In the genomic region with DNA sequence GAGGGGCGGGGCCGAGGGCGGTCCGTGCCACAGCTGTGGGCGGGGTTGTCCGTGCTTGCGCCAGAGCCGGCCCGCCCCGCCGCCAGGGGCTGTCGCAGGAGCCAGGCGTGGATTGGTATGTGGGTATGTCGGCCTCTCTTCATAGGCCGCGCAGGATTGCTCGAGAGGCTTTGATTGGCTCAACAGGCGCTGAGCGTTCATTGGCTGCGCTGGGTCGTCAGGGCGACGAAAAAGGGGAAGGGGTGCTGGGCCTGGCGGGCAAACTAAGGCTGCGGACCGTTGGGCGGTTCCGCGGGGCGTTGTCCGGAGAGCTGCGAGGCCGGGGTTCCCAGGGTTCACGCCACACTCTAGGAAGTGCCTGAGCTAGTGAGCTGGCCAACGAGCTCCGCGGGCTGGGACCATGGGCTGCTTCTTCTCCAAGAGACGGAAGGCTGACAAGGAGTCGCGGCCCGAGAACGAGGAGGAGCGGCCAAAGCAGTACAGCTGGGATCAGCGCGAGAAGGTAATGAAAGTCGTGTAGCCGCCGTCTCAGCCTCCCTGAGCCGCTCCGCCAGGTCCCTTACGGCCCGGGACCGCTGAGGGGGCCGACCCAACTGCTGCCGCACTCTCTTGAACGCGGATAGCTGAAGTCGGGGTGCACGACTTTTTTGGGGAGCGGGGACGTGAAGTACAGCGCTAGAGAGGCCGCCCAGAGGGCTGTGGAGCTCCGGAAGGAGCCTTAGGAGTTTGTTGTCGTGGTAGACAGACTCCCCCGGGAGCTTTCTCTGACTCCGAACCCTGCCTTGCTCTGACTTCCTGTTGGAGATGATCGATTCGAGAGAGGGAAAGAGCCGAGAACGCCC, we compare ENCODE assay signal across 8 cellular contexts. TPM values are rescaled to one million over a fixed set of nuclear protein-coding genes. Genes with fewer than 3 reads are reported as not detected.
DNase-seq lines count a peak whose midpoint lies in the region; ATAC-seq and TF ChIP-seq lines count a peak whose summit lies in the region.

RP2 (plus strand) TSS at position 343 of the 842 bp plus-strand sequence; CDS start at position 401, 58 bp downstream.

- H3K4me1 ChIP-seq in endodermal cell (ENCODE audit: control insufficient read depth, insufficient read depth, low read length) (no peaks in the 10 kb centered on the region), mesenchymal stem cell (ENCODE audit: control insufficient read depth, insufficient read depth, low read depth, low read length) (peaks cover 5% of the 10 kb centered on the region)

- no peak within 1 kb of the TSS for H2BK5ac ChIP-seq in mesenchymal stem cell (ENCODE audit: low read depth, low read length, poor library complexity, severe bottlenecking)

- H4K91ac ChIP-seq in mesenchymal stem cell (ENCODE audit: low read length) = peak within 1 kb of the TSS; percentile 39

- peak; percentile 32 for TF ChIP-seq CTCF in endodermal cell (conservative IDR thresholded peaks at IDR 0.05)

- H2BK120ac ChIP-seq in mesenchymal stem cell (ENCODE audit: low read depth, low read length) = no peak within 1 kb of the TSS

- peak within 1 kb of the TSS in 1 of 2 experiments; percentile 35 for H3K14ac ChIP-seq in mesenchymal stem cell (ENCODE audit: low read length in 2 of 2)

- peaks cover 26% of the 10 kb centered on the region for H3K9me3 Mint-ChIP-seq in endodermal cell

- no peaks in the 10 kb centered on the region for H3K27me3 Mint-ChIP-seq in endodermal cell (ENCODE audit: insufficient read depth)

- no peaks in the 10 kb centered on the region for H3K9me3 ChIP-seq in endodermal cell (ENCODE audit: control insufficient read depth, low read length)
- H3K9me3 ChIP-seq in mesenchymal stem cell (ENCODE audit: control insufficient read depth, low read length) = no peaks in the 10 kb centered on the region

- H2BK15ac ChIP-seq in mesenchymal stem cell (ENCODE audit: low read depth, poor library complexity, severe bottlenecking) = peak within 1 kb of the TSS; percentile 73

- H3K9ac ChIP-seq in endodermal cell (ENCODE audit: extremely low read depth, low read length, poor library complexity, severe bottlenecking) (peak within 1 kb of the TSS; percentile 83), mesenchymal stem cell (ENCODE audit: low read length) (peak within 1 kb of the TSS; percentile 87)

- H3K79me1 ChIP-seq in mesenchymal stem cell (replicated peaks; ENCODE audit: low read length, poor library complexity, severe bottlenecking) = no peaks in the 10 kb centered on the region

- peak within 1 kb of the TSS; percentile 63 for H3K4me2 ChIP-seq in mesenchymal stem cell (ENCODE audit: low read length, poor library complexity, severe bottlenecking)

- H3K27me3 ChIP-seq in endodermal cell (ENCODE audit: control insufficient read depth, insufficient read depth, low read length, poor library complexity, severe bottlenecking) (no peaks in the 10 kb centered on the region), mesenchymal stem cell (ENCODE audit: control insufficient read depth in 1 of 2, insufficient read depth in 1 of 2, low read length in 2 of 2) (no peaks in the 10 kb centered on the region)

- ATAC-seq in GM21367 (IDR thresholded peaks at IDR 0.05; ENCODE audit: unreplicated experiment) = peak; percentile 89

- peak within 1 kb of the TSS in 1 of 2 experiments; percentile 75 for H3K4ac ChIP-seq in mesenchymal stem cell (ENCODE audit: low read depth in 1 of 2, low read length in 2 of 2)

- H3K4me3 Mint-ChIP-seq in endodermal cell = peak within 1 kb of the TSS; percentile 93

- H3K36me3 ChIP-seq in endodermal cell (ENCODE audit: control insufficient read depth, insufficient read depth, low read length) = no peaks in the 10 kb centered on the region
- H3K36me3 ChIP-seq in mesenchymal stem cell (ENCODE audit: control insufficient read depth in 1 of 2, insufficient read depth in 2 of 2, low read depth in 1 of 2, low read length in 2 of 2) = no peaks in the 10 kb centered on the region

- peak within 1 kb of the TSS; percentile 60 for H2AFZ ChIP-seq in mesenchymal stem cell (ENCODE audit: low read depth, low read length)

- H3K23ac ChIP-seq in mesenchymal stem cell (ENCODE audit: low read length in 2 of 2) = no peak within 1 kb of the TSS

- H3K36me3 Mint-ChIP-seq in endodermal cell (ENCODE audit: low read depth) = no peaks in the 10 kb centered on the region

- peak within 1 kb of the TSS; percentile 34 to 54 for H3K18ac ChIP-seq in mesenchymal stem cell (ENCODE audit: low read depth in 1 of 2, low read length in 2 of 2)

- peak within 1 kb of the TSS; percentile 64 for H4K8ac ChIP-seq in mesenchymal stem cell (ENCODE audit: low read length)

- H3K4me3 ChIP-seq in endodermal cell (ENCODE audit: low read length) (peak within 1 kb of the TSS; percentile 95), mesenchymal stem cell (ENCODE audit: insufficient read depth in 1 of 2, low read depth in 1 of 2, low read length in 2 of 2) (peak within 1 kb of the TSS; percentile 69 to 86)

- no peak within 1 kb of the TSS for H2AK5ac ChIP-seq in mesenchymal stem cell (ENCODE audit: low read length, severe bottlenecking)

- no peak within 1 kb of the TSS for H2BK12ac ChIP-seq in mesenchymal stem cell (ENCODE audit: low read length in 2 of 2)

- WGBS in endodermal cell (ENCODE audit: insufficient coverage in 1 of 2, insufficient read length in 1 of 2), 2 experiments = 0% methylated on average over 8 to 69 of the region's 71 CpGs
- WGBS in mesenchymal stem cell = under 1% methylated on average over 59 of the region's 71 CpGs

- no peaks in the 10 kb centered on the region for H3K4me1 Mint-ChIP-seq in endodermal cell

- DNase-seq in COLO829 (ENCODE audit: low spot score) (peak; percentile 78), HT1080 (ENCODE audit: low read depth) (peak; percentile 95), NOMO-1 treated with dmso at 0.1 percent for 144 hours (lab: John Stamatoyannopoulos, UW; ENCODE audit: unreplicated experiment) (peak; percentile 82), endodermal cell (peak; percentile 96), mesenchymal stem cell (peak; percentile 97)
- peak; percentile 49 for DNase-seq in activated CD8-positive, alpha-beta memory T cell treated with anti-CD3 and anti-CD28 coated beads, Interleukin-2, amount 50 U/mL, for 1 hour (ENCODE audit: extremely low read depth)
- peak; percentile 64 for DNase-seq in stimulated activated CD8-positive, alpha-beta memory T cell treated with anti-CD3 and anti-CD28 coated beads, Interleukin-12 subunit alpha, Interleukin-12 subunit beta, amount 100 ng/mL, for 24 hours (ENCODE audit: extremely low read depth)

- H3K27ac ChIP-seq in endodermal cell (ENCODE audit: low read depth, low read length) (peak within 1 kb of the TSS; percentile 66), mesenchymal stem cell (ENCODE audit: low read length, poor library complexity, severe bottlenecking) (peak within 1 kb of the TSS; percentile 91)

- H3K27ac Mint-ChIP-seq in endodermal cell = peak within 1 kb of the TSS; percentile 97

RNA-seq across cellular contexts. Expression of gene RP2, which starts in this region (rescaled TPM):
- 8.6 and 10.2 TPM in 2 replicates for total RNA-seq in HT1080 (2014; rRNA removed; shearing (Covaris generic))
- 10.2 and 12.1 TPM in 2 replicates for polyA plus RNA-seq in HT1080 (2015; cell fraction: cytosol; rRNA removed)
- polyA plus RNA-seq in HT1080 (2015; cell fraction: nucleus; rRNA removed) = 7.9 and 10.5 TPM in 2 replicates
- total RNA-seq in endodermal cell = 10 to 100 TPM; 11.8 to 12.1 TPM
- 18.7 TPM for polyA plus RNA-seq in endodermal cell (2013, experiment 1 of 2)
- 20.1 TPM for polyA plus RNA-seq in endodermal cell (2013, experiment 2 of 2)
- 9.7 TPM for polyA plus RNA-seq in mesenchymal stem cell (2013, experiment 1 of 2)
- 10.4 TPM for polyA plus RNA-seq in mesenchymal stem cell (2013, experiment 2 of 2)

Comparison
In these comparisons a context has a peak if more than half of its experiments do, and no peak if none do; other contexts are left out.
1. Peak in every context shown above with its lines: DNase-seq, ATAC-seq, H3K4me3 ChIP-seq and H3K27ac ChIP-seq.